1 cellular context compared by ENCODE assay signal in the genomic region with DNA sequence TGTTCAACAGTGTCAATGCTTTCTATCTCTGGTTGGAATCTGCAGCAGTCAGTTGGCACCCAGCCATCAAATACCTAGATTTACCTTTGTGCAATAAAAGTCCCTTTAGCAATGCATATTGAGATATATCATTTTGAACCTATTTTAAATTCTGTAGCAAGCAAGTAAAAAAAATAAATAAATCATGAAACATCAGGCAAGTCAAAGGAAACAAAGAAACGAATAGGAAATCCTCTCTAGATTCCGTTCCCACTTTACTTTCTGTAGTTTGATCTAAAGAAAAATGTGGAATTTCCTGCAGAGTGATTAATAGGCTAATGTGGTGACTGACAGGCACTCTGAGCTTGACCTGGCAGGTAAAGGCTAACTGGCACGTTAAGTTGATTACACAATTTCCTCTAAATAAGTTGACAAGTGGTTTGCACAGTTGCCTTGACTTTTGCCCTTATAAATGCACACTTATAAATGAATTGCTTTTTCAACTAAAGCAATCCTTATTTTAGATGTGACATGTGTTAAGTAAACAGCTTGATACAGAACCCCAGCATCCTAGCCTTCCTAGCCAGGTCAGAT.
A peak's percentile ranks its signal among the peaks of the same experiment; 100 is the strongest.
TF ChIP-seq lines count a peak whose summit lies in the region.

No MANE protein-coding gene starts in this region.

TF ChIP-seq in HepG2, 621 proteins besides CTCF, POLR2A, EP300 and RAD21 (continued from another document and continues in another):
- TF ChIP-seq, protein P1, sequence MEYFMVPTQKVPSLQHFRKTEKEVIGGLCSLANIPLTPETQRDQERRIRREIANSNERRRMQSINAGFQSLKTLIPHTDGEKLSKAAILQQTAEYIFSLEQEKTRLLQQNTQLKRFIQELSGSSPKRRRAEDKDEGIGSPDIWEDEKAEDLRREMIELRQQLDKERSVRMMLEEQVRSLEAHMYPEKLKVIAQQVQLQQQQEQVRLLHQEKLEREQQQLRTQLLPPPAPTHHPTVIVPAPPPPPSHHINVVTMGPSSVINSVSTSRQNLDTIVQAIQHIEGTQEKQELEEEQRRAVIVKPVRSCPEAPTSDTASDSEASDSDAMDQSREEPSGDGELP (IDR thresholded peaks at IDR 0.05; ENCODE audit: borderline replicate concordance, low read depth): no peak
- TF ChIP-seq KLF9 (CRISPR knock-in tag; IDR thresholded peaks at IDR 0.05; ENCODE audit: low read depth) (no peak), ARNT2 (CRISPR knock-in tag; IDR thresholded peaks at IDR 0.05; ENCODE audit: low read depth) (no peak), ZNF761 (CRISPR knock-in tag; conservative IDR thresholded peaks at IDR 0.05) (0 out of 2 replicates have a peak, but pooled peaks have one; percentile 34), PRMT3 (CRISPR knock-in tag; IDR thresholded peaks at IDR 0.05; ENCODE audit: borderline replicate concordance, low read depth) (no peak), GATA4 (IDR thresholded peaks at IDR 0.05; ENCODE audit: borderline replicate concordance, low read depth) (peak; percentile 83; the same call in 1 of the 2 replicates), ZSCAN29 (CRISPR knock-in tag; conservative IDR thresholded peaks at IDR 0.05) (no peak), FOXO1 (CRISPR knock-in tag; IDR thresholded peaks at IDR 0.05) (peak; percentile 55; the same call in 1 of the 2 replicates), NRL (CRISPR knock-in tag; IDR thresholded peaks at IDR 0.05; ENCODE audit: borderline replicate concordance) (no peak), NR2F6 (IDR thresholded peaks at IDR 0.05) (peak; percentile 94), NR2F6 (CRISPR knock-in tag; IDR thresholded peaks at IDR 0.05) (peak; percentile 93), CREM (IDR thresholded peaks at IDR 0.05) (peak; percentile 66; the same call in 1 of the 2 replicates), CREM (CRISPR knock-in tag; IDR thresholded peaks at IDR 0.05) (no peak), ZNF724P (CRISPR knock-in tag; IDR thresholded peaks at IDR 0.05; ENCODE audit: borderline replicate concordance) (no peak), NCOA1 (CRISPR knock-in tag; IDR thresholded peaks at IDR 0.05) (no peak), CBX2 (IDR thresholded peaks at IDR 0.05; ENCODE audit: low read depth, low read length) (no peak), CBX2 (CRISPR knock-in tag; IDR thresholded peaks at IDR 0.05; ENCODE audit: low read depth) (no peak), ZBTB20 (CRISPR knock-in tag; IDR thresholded peaks at IDR 0.05; ENCODE audit: borderline replicate concordance, low read depth) (peak; percentile 81; the same call in 1 of the 2 replicates), PHF21A (CRISPR knock-in tag; IDR thresholded peaks at IDR 0.05) (peak; percentile 60; the same call in 1 of the 2 replicates), IKZF4 (CRISPR knock-in tag; IDR thresholded peaks at IDR 0.05; ENCODE audit: borderline replicate concordance, low read depth, not compliant biosample characterization) (no peak), RFXANK (CRISPR knock-in tag; IDR thresholded peaks at IDR 0.05) (no peak), HNRNPLL (IDR thresholded peaks at IDR 0.05; ENCODE audit: low read depth, low read length, poor library complexity, severe bottlenecking) (no peak), TEAD3 (CRISPR knock-in tag; optimal IDR thresholded peaks at IDR 0.05; ENCODE audit: borderline replicate concordance) (peak; percentile 33), AGO1 (IDR thresholded peaks at IDR 0.05; ENCODE audit: low read depth, low read length, poor library complexity, severe bottlenecking) (no peak), ZNF567 (CRISPR knock-in tag; IDR thresholded peaks at IDR 0.05; ENCODE audit: borderline replicate concordance) (no peak), ZMYM3 (CRISPR knock-in tag; IDR thresholded peaks at IDR 0.05) (no peak), RARA (CRISPR knock-in tag; IDR thresholded peaks at IDR 0.05) (peak; percentile 85), NFE2 (CRISPR knock-in tag; IDR thresholded peaks at IDR 0.05) (no peak), POLR2AphosphoS5 (IDR thresholded peaks at IDR 0.05; ENCODE audit: low read depth, low read length) (no peak), ZNF569 (CRISPR knock-in tag; IDR thresholded peaks at IDR 0.05; ENCODE audit: borderline replicate concordance) (no peak), MXD4 (CRISPR knock-in tag; IDR thresholded peaks at IDR 0.05) (no peak), ZBTB42 (CRISPR knock-in tag; IDR thresholded peaks at IDR 0.05) (no peak), ZNF335 (CRISPR knock-in tag; IDR thresholded peaks at IDR 0.05) (peak; percentile 61; the same call in 1 of the 2 replicates)
- TF ChIP-seq, protein P2, sequence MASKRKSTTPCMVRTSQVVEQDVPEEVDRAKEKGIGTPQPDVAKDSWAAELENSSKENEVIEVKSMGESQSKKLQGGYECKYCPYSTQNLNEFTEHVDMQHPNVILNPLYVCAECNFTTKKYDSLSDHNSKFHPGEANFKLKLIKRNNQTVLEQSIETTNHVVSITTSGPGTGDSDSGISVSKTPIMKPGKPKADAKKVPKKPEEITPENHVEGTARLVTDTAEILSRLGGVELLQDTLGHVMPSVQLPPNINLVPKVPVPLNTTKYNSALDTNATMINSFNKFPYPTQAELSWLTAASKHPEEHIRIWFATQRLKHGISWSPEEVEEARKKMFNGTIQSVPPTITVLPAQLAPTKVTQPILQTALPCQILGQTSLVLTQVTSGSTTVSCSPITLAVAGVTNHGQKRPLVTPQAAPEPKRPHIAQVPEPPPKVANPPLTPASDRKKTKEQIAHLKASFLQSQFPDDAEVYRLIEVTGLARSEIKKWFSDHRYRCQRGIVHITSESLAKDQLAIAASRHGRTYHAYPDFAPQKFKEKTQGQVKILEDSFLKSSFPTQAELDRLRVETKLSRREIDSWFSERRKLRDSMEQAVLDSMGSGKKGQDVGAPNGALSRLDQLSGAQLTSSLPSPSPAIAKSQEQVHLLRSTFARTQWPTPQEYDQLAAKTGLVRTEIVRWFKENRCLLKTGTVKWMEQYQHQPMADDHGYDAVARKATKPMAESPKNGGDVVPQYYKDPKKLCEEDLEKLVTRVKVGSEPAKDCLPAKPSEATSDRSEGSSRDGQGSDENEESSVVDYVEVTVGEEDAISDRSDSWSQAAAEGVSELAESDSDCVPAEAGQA (IDR thresholded peaks at IDR 0.05; ENCODE audit: low read depth): no peak
- TF ChIP-seq, protein P2 (CRISPR knock-in tag; IDR thresholded peaks at IDR 0.05; ENCODE audit: borderline replicate concordance): no peak
- TF ChIP-seq, protein P3, sequence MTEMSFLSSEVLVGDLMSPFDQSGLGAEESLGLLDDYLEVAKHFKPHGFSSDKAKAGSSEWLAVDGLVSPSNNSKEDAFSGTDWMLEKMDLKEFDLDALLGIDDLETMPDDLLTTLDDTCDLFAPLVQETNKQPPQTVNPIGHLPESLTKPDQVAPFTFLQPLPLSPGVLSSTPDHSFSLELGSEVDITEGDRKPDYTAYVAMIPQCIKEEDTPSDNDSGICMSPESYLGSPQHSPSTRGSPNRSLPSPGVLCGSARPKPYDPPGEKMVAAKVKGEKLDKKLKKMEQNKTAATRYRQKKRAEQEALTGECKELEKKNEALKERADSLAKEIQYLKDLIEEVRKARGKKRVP (CRISPR knock-in tag; IDR thresholded peaks at IDR 0.05): no peak
- TF ChIP-seq, protein P4, sequence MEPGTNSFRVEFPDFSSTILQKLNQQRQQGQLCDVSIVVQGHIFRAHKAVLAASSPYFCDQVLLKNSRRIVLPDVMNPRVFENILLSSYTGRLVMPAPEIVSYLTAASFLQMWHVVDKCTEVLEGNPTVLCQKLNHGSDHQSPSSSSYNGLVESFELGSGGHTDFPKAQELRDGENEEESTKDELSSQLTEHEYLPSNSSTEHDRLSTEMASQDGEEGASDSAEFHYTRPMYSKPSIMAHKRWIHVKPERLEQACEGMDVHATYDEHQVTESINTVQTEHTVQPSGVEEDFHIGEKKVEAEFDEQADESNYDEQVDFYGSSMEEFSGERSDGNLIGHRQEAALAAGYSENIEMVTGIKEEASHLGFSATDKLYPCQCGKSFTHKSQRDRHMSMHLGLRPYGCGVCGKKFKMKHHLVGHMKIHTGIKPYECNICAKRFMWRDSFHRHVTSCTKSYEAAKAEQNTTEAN (CRISPR knock-in tag; conservative IDR thresholded peaks at IDR 0.05): peak; percentile 98
- TF ChIP-seq, protein P5, sequence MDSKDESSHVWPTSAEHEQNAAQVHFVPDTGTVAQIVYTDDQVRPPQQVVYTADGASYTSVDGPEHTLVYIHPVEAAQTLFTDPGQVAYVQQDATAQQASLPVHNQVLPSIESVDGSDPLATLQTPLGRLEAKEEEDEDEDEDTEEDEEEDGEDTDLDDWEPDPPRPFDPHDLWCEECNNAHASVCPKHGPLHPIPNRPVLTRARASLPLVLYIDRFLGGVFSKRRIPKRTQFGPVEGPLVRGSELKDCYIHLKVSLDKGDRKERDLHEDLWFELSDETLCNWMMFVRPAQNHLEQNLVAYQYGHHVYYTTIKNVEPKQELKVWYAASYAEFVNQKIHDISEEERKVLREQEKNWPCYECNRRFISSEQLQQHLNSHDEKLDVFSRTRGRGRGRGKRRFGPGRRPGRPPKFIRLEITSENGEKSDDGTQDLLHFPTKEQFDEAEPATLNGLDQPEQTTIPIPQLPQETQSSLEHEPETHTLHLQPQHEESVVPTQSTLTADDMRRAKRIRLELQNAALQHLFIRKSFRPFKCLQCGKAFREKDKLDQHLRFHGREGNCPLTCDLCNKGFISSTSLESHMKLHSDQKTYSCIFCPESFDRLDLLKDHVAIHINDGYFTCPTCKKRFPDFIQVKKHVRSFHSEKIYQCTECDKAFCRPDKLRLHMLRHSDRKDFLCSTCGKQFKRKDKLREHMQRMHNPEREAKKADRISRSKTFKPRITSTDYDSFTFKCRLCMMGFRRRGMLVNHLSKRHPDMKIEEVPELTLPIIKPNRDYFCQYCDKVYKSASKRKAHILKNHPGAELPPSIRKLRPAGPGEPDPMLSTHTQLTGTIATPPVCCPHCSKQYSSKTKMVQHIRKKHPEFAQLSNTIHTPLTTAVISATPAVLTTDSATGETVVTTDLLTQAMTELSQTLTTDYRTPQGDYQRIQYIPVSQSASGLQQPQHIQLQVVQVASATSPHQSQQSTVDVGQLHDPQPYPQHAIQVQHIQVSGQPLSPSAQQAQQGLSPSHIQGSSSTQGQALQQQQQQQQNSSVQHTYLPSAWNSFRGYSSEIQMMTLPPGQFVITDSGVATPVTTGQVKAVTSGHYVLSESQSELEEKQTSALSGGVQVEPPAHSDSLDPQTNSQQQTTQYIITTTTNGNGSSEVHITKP (CRISPR knock-in tag; IDR thresholded peaks at IDR 0.05; ENCODE audit: low read depth): peak; percentile 40; the same call in 1 of the 2 replicates
- TF ChIP-seq, protein P6, sequence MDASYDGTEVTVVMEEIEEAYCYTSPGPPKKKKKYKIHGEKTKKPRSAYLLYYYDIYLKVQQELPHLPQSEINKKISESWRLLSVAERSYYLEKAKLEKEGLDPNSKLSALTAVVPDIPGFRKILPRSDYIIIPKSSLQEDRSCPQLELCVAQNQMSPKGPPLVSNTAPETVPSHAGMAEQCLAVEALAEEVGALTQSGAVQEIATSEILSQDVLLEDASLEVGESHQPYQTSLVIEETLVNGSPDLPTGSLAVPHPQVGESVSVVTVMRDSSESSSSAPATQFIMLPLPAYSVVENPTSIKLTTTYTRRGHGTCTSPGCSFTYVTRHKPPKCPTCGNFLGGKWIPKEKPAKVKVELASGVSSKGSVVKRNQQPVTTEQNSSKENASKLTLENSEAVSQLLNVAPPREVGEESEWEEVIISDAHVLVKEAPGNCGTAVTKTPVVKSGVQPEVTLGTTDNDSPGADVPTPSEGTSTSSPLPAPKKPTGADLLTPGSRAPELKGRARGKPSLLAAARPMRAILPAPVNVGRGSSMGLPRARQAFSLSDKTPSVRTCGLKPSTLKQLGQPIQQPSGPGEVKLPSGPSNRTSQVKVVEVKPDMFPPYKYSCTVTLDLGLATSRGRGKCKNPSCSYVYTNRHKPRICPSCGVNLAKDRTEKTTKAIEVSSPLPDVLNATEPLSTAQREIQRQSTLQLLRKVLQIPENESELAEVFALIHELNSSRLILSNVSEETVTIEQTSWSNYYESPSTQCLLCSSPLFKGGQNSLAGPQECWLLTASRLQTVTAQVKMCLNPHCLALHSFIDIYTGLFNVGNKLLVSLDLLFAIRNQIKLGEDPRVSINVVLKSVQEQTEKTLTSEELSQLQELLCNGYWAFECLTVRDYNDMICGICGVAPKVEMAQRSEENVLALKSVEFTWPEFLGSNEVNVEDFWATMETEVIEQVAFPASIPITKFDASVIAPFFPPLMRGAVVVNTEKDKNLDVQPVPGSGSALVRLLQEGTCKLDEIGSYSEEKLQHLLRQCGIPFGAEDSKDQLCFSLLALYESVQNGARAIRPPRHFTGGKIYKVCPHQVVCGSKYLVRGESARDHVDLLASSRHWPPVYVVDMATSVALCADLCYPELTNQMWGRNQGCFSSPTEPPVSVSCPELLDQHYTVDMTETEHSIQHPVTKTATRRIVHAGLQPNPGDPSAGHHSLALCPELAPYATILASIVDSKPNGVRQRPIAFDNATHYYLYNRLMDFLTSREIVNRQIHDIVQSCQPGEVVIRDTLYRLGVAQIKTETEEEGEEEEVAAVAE (CRISPR knock-in tag; IDR thresholded peaks at IDR 0.05; ENCODE audit: borderline replicate concordance): no peak
- TF ChIP-seq, protein P7, sequence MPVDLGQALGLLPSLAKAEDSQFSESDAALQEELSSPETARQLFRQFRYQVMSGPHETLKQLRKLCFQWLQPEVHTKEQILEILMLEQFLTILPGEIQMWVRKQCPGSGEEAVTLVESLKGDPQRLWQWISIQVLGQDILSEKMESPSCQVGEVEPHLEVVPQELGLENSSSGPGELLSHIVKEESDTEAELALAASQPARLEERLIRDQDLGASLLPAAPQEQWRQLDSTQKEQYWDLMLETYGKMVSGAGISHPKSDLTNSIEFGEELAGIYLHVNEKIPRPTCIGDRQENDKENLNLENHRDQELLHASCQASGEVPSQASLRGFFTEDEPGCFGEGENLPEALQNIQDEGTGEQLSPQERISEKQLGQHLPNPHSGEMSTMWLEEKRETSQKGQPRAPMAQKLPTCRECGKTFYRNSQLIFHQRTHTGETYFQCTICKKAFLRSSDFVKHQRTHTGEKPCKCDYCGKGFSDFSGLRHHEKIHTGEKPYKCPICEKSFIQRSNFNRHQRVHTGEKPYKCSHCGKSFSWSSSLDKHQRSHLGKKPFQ (CRISPR knock-in tag; IDR thresholded peaks at IDR 0.05; ENCODE audit: insufficient replicate concordance): no peak
